12 cellular contexts compared by ENCODE assay signal in genomic region chr3:65995030-65995429, GRCh38. TPM values are rescaled to one million over a fixed set of nuclear protein-coding genes. Genes with fewer than 3 reads are reported as not detected.
DNase-seq lines count a peak whose midpoint lies in the region; ATAC-seq, FAIRE-seq and TF ChIP-seq lines count a peak whose summit lies in the region.
"Had no signal": no experiment of that assay in that cellular context is flagged by ENCODE, and none has a peak within 500 bp of the region (broad histone marks: within the 10 kb centered on the region; RNA-seq: fewer than 3 reads in every experiment).

No MANE protein-coding gene starts in this region.

- H3K36me3 ChIP-seq in BJ (ENCODE audit: control insufficient read depth, insufficient read depth, low read length) (no peaks in the 10 kb centered on the region; the same call in 1 of the 2 replicates), bronchial epithelial cell (ENCODE audit: control insufficient read depth, insufficient read depth, low read length) (no peaks in the 10 kb centered on the region), HepG2 (replicated peaks in 1 of 2; ENCODE audit: control insufficient read depth in 1 of 2, insufficient read depth in 2 of 2, low read length in 2 of 2) (peaks cover 2 to 10% of the 10 kb centered on the region in 2 experiments; a peak in 4 of 5 replicates), small intestine (ENCODE audit: control insufficient read depth in 2 of 2, insufficient read depth in 2 of 2, low read length in 2 of 2) (no peaks in the 10 kb centered on the region)

- H4K20me1 ChIP-seq in HepG2 (ENCODE audit: insufficient read depth, low read length): 0 out of 2 replicates have a peak, but pooled peaks cover 24% of the 10 kb centered on the region

- H3K27ac ChIP-seq in HepG2 (ENCODE audit: extremely low read length, insufficient read depth, low read length): no peak overlapping the region
- no peak overlapping the region for H3K27ac ChIP-seq in small intestine (ENCODE audit: low read depth in 1 of 2, low read length in 1 of 2)

- ATAC-seq in HepG2 (no peak), left colon (no peak)
- ATAC-seq: stimulated activated naive CD8-positive, alpha-beta T cell treated with anti-CD3 and anti-CD28 coated beads, Interleukin-15, Interleukin-2, amounts not matched to agents 100 U/mL and 50 U/mL, for 24 hours had no signal

- TF ChIP-seq RAD21 in HepG2 (CRISPR knock-in tag; IDR thresholded peaks at IDR 0.05): no peak

- TF ChIP-seq CTCF in BJ (IDR thresholded peaks at IDR 0.05; ENCODE audit: insufficient read depth, low read depth, low read length): no peak
- TF ChIP-seq CTCF in bronchial epithelial cell (IDR thresholded peaks at IDR 0.05; ENCODE audit: insufficient read depth, low read length, severe bottlenecking): no peak
- TF ChIP-seq CTCF in HepG2 (CRISPR knock-in tag; IDR thresholded peaks at IDR 0.05): no peak

- intact Hi-C loops in HepG2 (cut with micrococcal nuclease; ENCODE audit: unreplicated experiment): no loop called here
- intact Hi-C loops in left colon (cut with DNase I, micrococcal nuclease): no loop called here

- no peak for TF ChIP-seq POLR2A in HepG2 (IDR thresholded peaks at IDR 0.05; ENCODE audit: insufficient read depth in 1 of 2, low read depth in 2 of 2, low read length in 2 of 2)

- POLR2A ChIA-PET in BJ (lab: Charles Lee): no interaction called here
- POLR2A ChIA-PET in HepG2 (lab: Yijun Ruan, JAX): no interaction called here

- H2AFZ ChIP-seq in HepG2 (ENCODE audit: low read length): no peak overlapping the region

- H3K9me3 ChIP-seq in HepG2 (ENCODE audit: low read length) (no peaks in the 10 kb centered on the region), small intestine (ENCODE audit: control insufficient read depth, low read depth) (no peaks in the 10 kb centered on the region)

- H3K9ac ChIP-seq in HepG2 (ENCODE audit: insufficient read depth, low read depth, low read length): no peak overlapping the region

- H3K27me3 ChIP-seq in BJ (ENCODE audit: control insufficient read depth, insufficient read depth, low read length): no peaks in the 10 kb centered on the region
- H3K27me3 ChIP-seq in bronchial epithelial cell (ENCODE audit: control insufficient read depth, insufficient read depth, low read length): no peaks in the 10 kb centered on the region
- no peaks in the 10 kb centered on the region for H3K27me3 ChIP-seq in HepG2 (ENCODE audit: control insufficient read depth in 1 of 2, insufficient read depth in 2 of 2, low read length in 2 of 2)
- no peaks in the 10 kb centered on the region for H3K27me3 ChIP-seq in small intestine (ENCODE audit: control insufficient read depth in 2 of 2, insufficient read depth in 2 of 2, low read length in 2 of 2)

- H3K4me3 ChIP-seq in BJ (ENCODE audit: low read depth, low read length) (no peak overlapping the region), bronchial epithelial cell (ENCODE audit: low read depth, low read length) (no peak overlapping the region), HepG2 (replicated peaks in 1 of 3; ENCODE audit: insufficient read depth in 1 of 3, low read depth in 2 of 3, low read length in 3 of 3) (no peak overlapping the region), small intestine (ENCODE audit: low read depth in 1 of 2, low read length in 2 of 2) (no peak overlapping the region)

- BruUV-seq in HepG2 (replicated peaks; lab: Mats Ljungman, UMichigan): no TSS peak

- FAIRE-seq in bronchial epithelial cell (lab: Jason Lieb, UNC) (no peak), HepG2 (lab: Jason Lieb, UNC) (no peak), small intestine (lab: Jason Lieb, UNC) (no peak)

- CTCF ChIA-PET in BJ (lab: Yijun Ruan, JAX) (interaction anchor here (0.6 to 0.7 kb wide), 2 partner anchors 14 to 1531 kb away, joined by 3 read pairs; no protein-coding TSS in a partner anchor), HepG2 (lab: Yijun Ruan, JAX; ENCODE audit: low intra/inter-chr PET ratio, low total read pairs) (no interaction called here)

- H3K4me1 ChIP-seq in HepG2 (ENCODE audit: insufficient read depth, low read length) (peaks cover 27% of the 10 kb centered on the region), small intestine (ENCODE audit: control insufficient read depth in 2 of 2, insufficient read depth in 1 of 2, low read depth in 1 of 2, low read length in 1 of 2) (no peaks in the 10 kb centered on the region)

- H3K79me2 ChIP-seq in HepG2 (ENCODE audit: insufficient read depth, low read length): peaks cover 89% of the 10 kb centered on the region

- TF ChIP-seq EP300 in HepG2 (IDR thresholded peaks at IDR 0.05; ENCODE audit: low read depth in 2 of 2, low read length in 2 of 2) (no peak), HepG2 (CRISPR knock-in tag; IDR thresholded peaks at IDR 0.05; ENCODE audit: borderline replicate concordance) (no peak)

- in situ Hi-C loops in HepG2 (cut with HindIII; ENCODE audit: extremely low pct_ligation_motif_present, low pct_unique_long_range_greater_than_20kb): no loop called here

- DNase-seq in BJ (ENCODE audit: low read depth): peak; percentile 40
- peak; percentile 56 for DNase-seq in M059J (ENCODE audit: low read depth)
- peak; percentile 88 for DNase-seq in bronchial epithelial cell (ENCODE audit: low read depth)
- no peak for DNase-seq in HepG2 (ENCODE audit: low spot score)
- no peak for DNase-seq in stimulated activated CD4-positive, alpha-beta T cell treated with anti-CD3 and anti-CD28 coated beads, Interleukin-1b, Interleukin-23, amount 100 ng/mL, for 48 hours
- no peak for DNase-seq in Kasumi-1 (lab: John Stamatoyannopoulos, UW)
- no peak for DNase-seq in small intestine
- no peak for DNase-seq in left colon
- DNase-seq: activated T-cell treated with anti-CD3 and anti-CD28 coated beads, Interleukin-2, amount 50 U/mL, for 48 hours; GOT3; NCI-H187; stimulated activated naive CD8-positive, alpha-beta T cell treated with anti-CD3 and anti-CD28 coated beads, Interleukin-15, Interleukin-2, amounts not matched to agents 100 U/mL and 50 U/mL, for 24 hours had no signal

- H3K4me2 ChIP-seq in HepG2 (ENCODE audit: low read depth, low read length): no peak overlapping the region

- WGBS in HepG2 (ENCODE audit: low lambda C conversion rate): 97% methylated on average over 4 of the region's 4 CpGs
- 76 to 83% (median 76%) methylated on average over 4 of the region's 4 CpGs for WGBS in small intestine, 3 donors

TF ChIP-seq in HepG2, 621 proteins besides CTCF, POLR2A, EP300 and RAD21:
- TF ChIP-seq MAFK (conservative IDR thresholded peaks at IDR 0.05 in 1 of 2, IDR thresholded peaks at IDR 0.05 in 1 of 2; ENCODE audit: low read length in 2 of 2) (peak; percentile 91 to 96), MAFF (IDR thresholded peaks at IDR 0.05; ENCODE audit: low read depth, low read length) (peak; percentile 92), ZNF281 (CRISPR knock-in tag; IDR thresholded peaks at IDR 0.05; ENCODE audit: borderline replicate concordance) (no peak)

RNA-seq across cellular contexts. Expression of gene MAGI1, which starts 43.7 kb away (rescaled TPM):
- polyA plus RNA-seq in BJ (2011; rRNA removed) (14.4 and 15.2 TPM in 2 replicates), HepG2 (2011; rRNA removed) (22.2 and 24.6 TPM in 2 replicates), small intestine (10 to 100 TPM in 2 of 3 donors, 1 to 10 TPM in 1; 10.0 to 13.0 (median 12.2) TPM)
- polyA minus RNA-seq in BJ (2011; rRNA and poly(A)+ RNA removed): 24.5 and 31.1 TPM in 2 replicates
- total RNA-seq in M059J (2014; rRNA removed; shearing (Covaris generic)): 2.8 and 3.6 TPM in 2 replicates
- total RNA-seq in bronchial epithelial cell (5.0 and 8.4 TPM in 2 replicates), HepG2 (2016; rRNA removed; fragmentation: Illumina TruSeq; extraction: Trizol) (25.3 and 26.0 TPM in 2 replicates), left colon (10 to 100 TPM; 45.9 to 49.2 TPM)
- total RNA-seq in HepG2 (2016; cell fraction: cytosol; rRNA removed; fragmentation: Illumina TruSeq; extraction: Trizol; ENCODE audit: low read depth): 19.7 and 22.4 TPM in 2 replicates
- total RNA-seq in HepG2 (2016; cell fraction: insoluble cytoplasmic fraction; rRNA removed; fragmentation: Illumina TruSeq; extraction: Trizol): 20.3 and 24.5 TPM in 2 replicates
- 13.5 and 15.2 TPM in 2 replicates for total RNA-seq in HepG2 (2016; cell fraction: membrane; rRNA removed; fragmentation: Illumina TruSeq; extraction: Trizol)
- total RNA-seq in HepG2 (2016; cell fraction: nucleus; rRNA removed; fragmentation: Illumina TruSeq; extraction: Trizol): 38.6 and 46.5 TPM in 2 replicates
- polyA plus RNA-seq in HepG2 (2011; cell fraction: cytosol; rRNA removed): 16.2 and 18.5 TPM in 2 replicates
- polyA plus RNA-seq in HepG2 (2011; cell fraction: nucleus; rRNA removed): 39.9 and 44.0 TPM in 2 replicates
- 22.8 and 24.7 TPM in 2 replicates for polyA plus RNA-seq in HepG2 (2012)
- 0.42 and 0.67 TPM in 2 replicates for polyA plus RNA-seq in HepG2 (2016; cell fraction: cytosol; fragmentation: Illumina TruSeq; extraction: Trizol; ENCODE audit: low read depth)
- 12.8 and 14.8 TPM in 2 replicates for polyA plus RNA-seq in HepG2 (2016; cell fraction: insoluble cytoplasmic fraction; fragmentation: Illumina TruSeq; extraction: Trizol; ENCODE audit: low read depth)
- polyA plus RNA-seq in HepG2 (2016; cell fraction: membrane; fragmentation: Illumina TruSeq; extraction: Trizol; ENCODE audit: low read depth): 1.3 and 1.8 TPM in 2 replicates
- polyA plus RNA-seq in HepG2 (2016; cell fraction: nucleus; fragmentation: Illumina TruSeq; extraction: Trizol; ENCODE audit: insufficient read depth, low read depth): 24.7 and 30.8 TPM in 2 replicates
- 5.0 and 41.6 TPM in 2 replicates for polyA minus RNA-seq in HepG2 (2011; rRNA and poly(A)+ RNA removed; ENCODE audit: low replicate concordance)
- polyA minus RNA-seq in HepG2 (2011; cell fraction: cytosol; rRNA and poly(A)+ RNA removed): 24.9 and 26.3 TPM in 2 replicates
- 140 and 147 TPM in 2 replicates for polyA minus RNA-seq in HepG2 (2011; cell fraction: nucleus; rRNA and poly(A)+ RNA removed)

Comparison
In these comparisons a context has a peak if more than half of its experiments do, and no peak if none do; other contexts are left out.
1. DNase-seq: peak in BJ (single experiment), M059J (single experiment) and bronchial epithelial cell (single experiment); none in HepG2 (single experiment), stimulated activated CD4-positive, alpha-beta T cell treated with anti-CD3 and anti-CD28 coated beads, Interleukin-1b, Interleukin-23, amount 100 ng/mL, for 48 hours (single experiment), Kasumi-1 (0 of 2), small intestine (single experiment) and left colon (0 of 2).